ENCODE assay signal across 20 cellular contexts in the genomic region with DNA sequence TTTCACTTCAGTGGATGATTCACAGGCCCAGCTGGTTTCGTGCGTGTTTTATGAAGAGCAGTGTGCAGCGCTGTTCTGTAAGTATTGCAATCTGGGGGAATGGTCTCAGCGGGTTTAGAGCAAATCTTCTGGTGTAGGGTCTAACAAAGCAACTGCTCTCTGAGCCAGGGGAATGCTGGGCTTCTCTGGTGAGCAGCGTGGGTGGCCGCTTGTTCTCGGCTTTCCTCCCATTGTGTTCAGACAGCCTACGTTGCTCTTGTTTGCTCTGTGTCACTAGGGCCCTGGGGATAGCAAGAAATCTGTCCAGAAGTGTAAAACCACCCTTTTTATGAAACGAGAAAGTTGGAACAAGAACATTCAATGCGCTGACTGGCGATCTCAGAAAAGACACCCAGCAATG. TPM values are rescaled to one million over a fixed set of nuclear protein-coding genes. Genes with fewer than 3 reads are reported as not detected.
A peak's percentile ranks its signal among the peaks of the same experiment; 100 is the strongest.
DNase-seq lines count a peak whose midpoint lies in the region; ATAC-seq and TF ChIP-seq lines count a peak whose summit lies in the region.
"Had no signal": no experiment of that assay in that cellular context is flagged by ENCODE, and none has a peak within 500 bp of the region (broad histone marks: within the 10 kb centered on the region; RNA-seq: fewer than 3 reads in every experiment).

No MANE protein-coding gene starts in this region.

- H3K4me3 Mint-ChIP-seq in GM23338, result no peak overlapping the region
- no peak overlapping the region for H3K4me3 Mint-ChIP-seq in activated naive CD8-positive, alpha-beta T cell treated with anti-CD3 and anti-CD28 coated beads for 36 hours
- H3K4me3 Mint-ChIP-seq: B cell had no signal

- H3K4me2 ChIP-seq in GM23338 (no peak overlapping the region), osteoblast (ENCODE audit: insufficient read depth, low read length) (peak overlapping the region; percentile 59)

- H3K4me1 Mint-ChIP-seq in GM23338, result peaks cover under 1% of the 10 kb centered on the region; the same call in 1 of the 3 replicates
- no peaks in the 10 kb centered on the region for H3K4me1 Mint-ChIP-seq in activated naive CD8-positive, alpha-beta T cell treated with anti-CD3 and anti-CD28 coated beads for 36 hours
- H3K4me1 Mint-ChIP-seq: B cell had no signal

- no peaks in the 10 kb centered on the region for H3K27me3 ChIP-seq in GM23338 (ENCODE audit: insufficient read depth)
- H3K27me3 ChIP-seq in osteoblast (ENCODE audit: insufficient read depth, low read length), result no peaks in the 10 kb centered on the region
- H3K27me3 ChIP-seq: thyroid gland had no signal

- H3K79me2 ChIP-seq in GM23338 (replicated peaks; ENCODE audit: insufficient read depth) (no peaks in the 10 kb centered on the region), osteoblast (ENCODE audit: insufficient read depth, low read length) (no peaks in the 10 kb centered on the region)

- TF ChIP-seq CTCF in GM23338 (conservative IDR thresholded peaks at IDR 0.05; ENCODE audit: low read depth in 2 of 2) (no peak), astrocyte of the spinal cord (IDR thresholded peaks at IDR 0.05; ENCODE audit: low read depth, low read length) (no peak), fibroblast of the aortic adventitia (IDR thresholded peaks at IDR 0.05; ENCODE audit: insufficient read depth, low read length) (no peak), osteoblast (IDR thresholded peaks at IDR 0.05; ENCODE audit: extremely low read depth, low read depth, low read length) (no peak)

- H3K36me3 ChIP-seq in GM23338 (ENCODE audit: insufficient read depth), result no peaks in the 10 kb centered on the region
- no peaks in the 10 kb centered on the region for H3K36me3 ChIP-seq in osteoblast (ENCODE audit: insufficient read depth, low read length)
- H3K36me3 ChIP-seq: thyroid gland had no signal

- no peaks in the 10 kb centered on the region for H3K27me3 Mint-ChIP-seq in GM23338 (ENCODE audit: insufficient read depth, low read depth, poor library complexity)
- no peaks in the 10 kb centered on the region for H3K27me3 Mint-ChIP-seq in activated naive CD8-positive, alpha-beta T cell treated with anti-CD3 and anti-CD28 coated beads for 36 hours
- H3K27me3 Mint-ChIP-seq: B cell had no signal

- no peaks in the 10 kb centered on the region for H3F3A ChIP-seq in GM23338 (replicated peaks; ENCODE audit: low read depth)

- H2AFZ ChIP-seq in GM23338 (peak overlapping the region; percentile 87; the same call in 1 of the 2 replicates), osteoblast (ENCODE audit: low read length) (peak overlapping the region; percentile 75)

- H3K27ac ChIP-seq in GM23338 (ENCODE audit: low read depth) (no peak overlapping the region), osteoblast (ENCODE audit: low read depth, low read length) (no peak overlapping the region), substantia nigra (ENCODE audit: low read depth, low read length, poor library complexity, severe bottlenecking) (no peak overlapping the region)
- H3K27ac ChIP-seq: HL-60, thyroid gland had no signal

- H3K36me3 Mint-ChIP-seq in GM23338 (ENCODE audit: low read depth), result no peaks in the 10 kb centered on the region
- H3K36me3 Mint-ChIP-seq in activated naive CD8-positive, alpha-beta T cell treated with anti-CD3 and anti-CD28 coated beads for 36 hours, result no peaks in the 10 kb centered on the region

- no peaks in the 10 kb centered on the region for H3K9me3 Mint-ChIP-seq in GM23338
- H3K9me3 Mint-ChIP-seq in activated naive CD8-positive, alpha-beta T cell treated with anti-CD3 and anti-CD28 coated beads for 36 hours, result no peaks in the 10 kb centered on the region

- no peak overlapping the region for H3K27ac Mint-ChIP-seq in GM23338
- H3K27ac Mint-ChIP-seq in activated naive CD8-positive, alpha-beta T cell treated with anti-CD3 and anti-CD28 coated beads for 36 hours, result no peak overlapping the region
- H3K27ac Mint-ChIP-seq: B cell had no signal

- in situ Hi-C loops in astrocyte of the spinal cord (cut with HindIII; ENCODE audit: low sequenced_read_pairs), result no loop called here

- H3K9me2 ChIP-seq in GM23338 (ENCODE audit: insufficient read depth), result no peaks in the 10 kb centered on the region

- ATAC-seq in GM23338, result peak; percentile 77
- ATAC-seq in HG02840 (IDR thresholded peaks at IDR 0.05; ENCODE audit: low FRiP score, unreplicated experiment), result no peak
- ATAC-seq: left colon had no signal

- no peak for DNase-seq in GM23338 (ENCODE audit: low spot score)
- DNase-seq in astrocyte of the spinal cord (ENCODE audit: low read depth, low spot score), result peak; percentile 19
- DNase-seq in fibroblast of the aortic adventitia (ENCODE audit: low read depth), result peak; percentile 40
- no peak for DNase-seq in osteoblast (ENCODE audit: insufficient read length, low spot score, missing footprints)
- no peak for DNase-seq in substantia nigra (lab: John Stamatoyannopoulos, UW)
- DNase-seq in activated naive CD8-positive, alpha-beta T cell treated with anti-CD3 and anti-CD28 coated beads for 36 hours, result no peak
- no peak for DNase-seq in NCI-H187 treated with DMSO at 0.1 percent for 48 hours (lab: John Stamatoyannopoulos, UW)
- DNase-seq: activated CD4-positive, alpha-beta T cell treated with anti-CD3 and anti-CD28 coated beads for 1 hour; activated CD8-positive, alpha-beta memory T cell treated with anti-CD3 and anti-CD28 coated beads, Interleukin-2, amount 50 U/mL, for 48 hours; activated naive CD4-positive, alpha-beta T cell; Caco-2; left colon; MV-4-11; NCI-H2107; NCI-H526; OCI-M1; thyroid gland had no signal

- no peaks in the 10 kb centered on the region for H3K9me3 ChIP-seq in osteoblast (ENCODE audit: low read depth, low read length)
- H3K9me3 ChIP-seq: Caco-2, thyroid gland had no signal

- H3K4me3 ChIP-seq in GM23338, result no peak overlapping the region
- no peak overlapping the region for H3K4me3 ChIP-seq in astrocyte of the spinal cord (ENCODE audit: low read depth, low read length)
- H3K4me3 ChIP-seq in fibroblast of the aortic adventitia (ENCODE audit: low read depth, low read length), result no peak overlapping the region
- H3K4me3 ChIP-seq in osteoblast (ENCODE audit: insufficient read depth, low read length), result peak overlapping the region; percentile 46
- H3K4me3 ChIP-seq: thyroid gland had no signal

- H4K20me1 ChIP-seq in GM23338 (replicated peaks; ENCODE audit: insufficient read depth), result no peaks in the 10 kb centered on the region
- H4K20me1 ChIP-seq in osteoblast (ENCODE audit: insufficient read depth, low read length), result no peaks in the 10 kb centered on the region

- no peaks in the 10 kb centered on the region; the same call in 1 of the 2 replicates for H3K4me1 ChIP-seq in GM23338 (ENCODE audit: insufficient read depth)
- H3K4me1 ChIP-seq in osteoblast (ENCODE audit: insufficient read depth, low read length), result peaks cover 26% of the 10 kb centered on the region

TF ChIP-seq in GM23338, 12 proteins besides CTCF, POLR2A, EP300 and RAD21 (continues in another document):
- TF ChIP-seq CREB1 (CRISPR knock-in tag; IDR thresholded peaks at IDR 0.05; ENCODE audit: low read depth), result no peak
- no peak for TF ChIP-seq ZNF331 (CRISPR knock-in tag; IDR thresholded peaks at IDR 0.05; ENCODE audit: low read depth)
- TF ChIP-seq, protein P1, sequence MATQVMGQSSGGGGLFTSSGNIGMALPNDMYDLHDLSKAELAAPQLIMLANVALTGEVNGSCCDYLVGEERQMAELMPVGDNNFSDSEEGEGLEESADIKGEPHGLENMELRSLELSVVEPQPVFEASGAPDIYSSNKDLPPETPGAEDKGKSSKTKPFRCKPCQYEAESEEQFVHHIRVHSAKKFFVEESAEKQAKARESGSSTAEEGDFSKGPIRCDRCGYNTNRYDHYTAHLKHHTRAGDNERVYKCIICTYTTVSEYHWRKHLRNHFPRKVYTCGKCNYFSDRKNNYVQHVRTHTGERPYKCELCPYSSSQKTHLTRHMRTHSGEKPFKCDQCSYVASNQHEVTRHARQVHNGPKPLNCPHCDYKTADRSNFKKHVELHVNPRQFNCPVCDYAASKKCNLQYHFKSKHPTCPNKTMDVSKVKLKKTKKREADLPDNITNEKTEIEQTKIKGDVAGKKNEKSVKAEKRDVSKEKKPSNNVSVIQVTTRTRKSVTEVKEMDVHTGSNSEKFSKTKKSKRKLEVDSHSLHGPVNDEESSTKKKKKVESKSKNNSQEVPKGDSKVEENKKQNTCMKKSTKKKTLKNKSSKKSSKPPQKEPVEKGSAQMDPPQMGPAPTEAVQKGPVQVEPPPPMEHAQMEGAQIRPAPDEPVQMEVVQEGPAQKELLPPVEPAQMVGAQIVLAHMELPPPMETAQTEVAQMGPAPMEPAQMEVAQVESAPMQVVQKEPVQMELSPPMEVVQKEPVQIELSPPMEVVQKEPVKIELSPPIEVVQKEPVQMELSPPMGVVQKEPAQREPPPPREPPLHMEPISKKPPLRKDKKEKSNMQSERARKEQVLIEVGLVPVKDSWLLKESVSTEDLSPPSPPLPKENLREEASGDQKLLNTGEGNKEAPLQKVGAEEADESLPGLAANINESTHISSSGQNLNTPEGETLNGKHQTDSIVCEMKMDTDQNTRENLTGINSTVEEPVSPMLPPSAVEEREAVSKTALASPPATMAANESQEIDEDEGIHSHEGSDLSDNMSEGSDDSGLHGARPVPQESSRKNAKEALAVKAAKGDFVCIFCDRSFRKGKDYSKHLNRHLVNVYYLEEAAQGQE (IDR thresholded peaks at IDR 0.05; ENCODE audit: unreplicated experiment), result no peak
- TF ChIP-seq, protein P2, sequence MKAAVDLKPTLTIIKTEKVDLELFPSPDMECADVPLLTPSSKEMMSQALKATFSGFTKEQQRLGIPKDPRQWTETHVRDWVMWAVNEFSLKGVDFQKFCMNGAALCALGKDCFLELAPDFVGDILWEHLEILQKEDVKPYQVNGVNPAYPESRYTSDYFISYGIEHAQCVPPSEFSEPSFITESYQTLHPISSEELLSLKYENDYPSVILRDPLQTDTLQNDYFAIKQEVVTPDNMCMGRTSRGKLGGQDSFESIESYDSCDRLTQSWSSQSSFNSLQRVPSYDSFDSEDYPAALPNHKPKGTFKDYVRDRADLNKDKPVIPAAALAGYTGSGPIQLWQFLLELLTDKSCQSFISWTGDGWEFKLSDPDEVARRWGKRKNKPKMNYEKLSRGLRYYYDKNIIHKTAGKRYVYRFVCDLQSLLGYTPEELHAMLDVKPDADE (IDR thresholded peaks at IDR 0.05), result no peak
- TF ChIP-seq JUNB (IDR thresholded peaks at IDR 0.05; ENCODE audit: unreplicated experiment), result no peak
- no peak for TF ChIP-seq STAT1 (IDR thresholded peaks at IDR 0.05; ENCODE audit: unreplicated experiment)

RNA-seq across cellular contexts. Expression of a gene that starts 42.3 kb away (rescaled TPM):
- total RNA-seq in GM23338 (2014; rRNA removed; shearing (Covaris generic)), result 25.9 and 30.8 TPM in 2 replicates
- 36.2 and 39.5 TPM in 2 replicates for polyA plus RNA-seq in GM23338 (2016; fragmentation: Nextera tagmentation; extraction: Ambion mirVana)
- total RNA-seq in fibroblast of the aortic adventitia (ENCODE audit: low replicate concordance), result 40.9 and 145 TPM in 2 replicates
- total RNA-seq in osteoblast, result 48.0 and 48.9 TPM in 2 replicates
- total RNA-seq in activated naive CD8-positive, alpha-beta T cell treated with anti-CD3 and anti-CD28 coated beads for 36 hours, result 10 to 100 TPM; 20.4 to 20.7 TPM

Comparison
In these comparisons a context has a peak if more than half of its experiments do, and no peak if none do; other contexts are left out.
1. DNase-seq: peak in astrocyte of the spinal cord (single experiment) and fibroblast of the aortic adventitia (single experiment); none in GM23338 (single experiment), osteoblast (single experiment), substantia nigra (0 of 49), activated naive CD8-positive, alpha-beta T cell treated with anti-CD3 and anti-CD28 coated beads for 36 hours (single experiment) and NCI-H187 treated with DMSO at 0.1 percent for 48 hours (single experiment).